ENCODE assay signal across 13 cellular contexts in the genomic region with DNA sequence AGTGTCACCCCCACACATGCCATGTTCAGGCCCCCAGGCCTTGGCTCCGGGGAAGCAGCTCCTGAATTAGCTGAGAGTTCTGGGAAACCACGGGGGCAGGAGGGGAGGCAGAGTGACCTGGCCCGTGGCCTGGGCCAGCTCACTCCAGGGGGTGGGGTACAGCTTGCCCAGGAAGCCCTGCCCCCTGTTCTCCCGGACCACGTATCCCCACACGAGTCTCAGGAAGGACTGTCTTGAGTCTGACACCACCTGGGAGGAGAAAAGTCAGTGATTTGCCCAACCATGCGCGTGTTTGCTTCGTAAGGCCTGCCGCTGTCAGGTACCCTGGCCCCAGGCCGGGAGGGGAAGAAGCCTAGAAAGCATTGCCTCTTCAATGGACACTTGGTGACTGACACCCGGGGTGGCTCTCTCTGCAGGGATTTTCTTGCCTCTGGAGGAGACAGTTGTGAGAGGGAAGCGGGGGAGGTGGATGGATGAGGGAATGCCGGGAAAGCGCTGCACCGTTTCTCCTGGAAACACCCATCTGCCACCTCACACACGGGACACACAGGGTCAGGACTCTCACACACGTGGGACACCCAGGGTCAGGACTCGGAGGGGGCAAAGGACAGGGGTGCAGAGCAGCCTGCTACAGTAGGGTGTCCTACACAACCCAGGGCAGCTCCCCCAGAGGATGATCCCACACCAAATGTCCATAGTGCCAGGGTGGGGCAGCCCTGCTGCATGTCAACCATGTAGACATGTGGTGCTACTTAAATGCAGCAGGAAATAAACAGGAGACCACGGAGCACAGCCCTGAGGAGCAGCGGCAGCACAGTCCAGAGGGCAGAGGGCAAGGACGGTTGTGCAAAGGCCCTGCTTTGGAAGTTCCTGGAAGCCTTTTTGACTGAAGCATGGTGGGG. TPM values are rescaled to one million over a fixed set of nuclear protein-coding genes. Genes with fewer than 3 reads are reported as not detected.
DNase-seq lines count a peak whose midpoint lies in the region; ATAC-seq, FAIRE-seq and TF ChIP-seq lines count a peak whose summit lies in the region.
"Had no signal": no experiment of that assay in that cellular context is flagged by ENCODE, and none has a peak within 500 bp of the region (broad histone marks: within the 10 kb centered on the region; RNA-seq: fewer than 3 reads in every experiment).

No MANE protein-coding gene starts in this region.

- CTCF ChIA-PET in K562 (lab: Yijun Ruan, JAX; ENCODE audit: low intra/inter-chr PET ratio) = no interaction called here

- no peak for TF ChIP-seq RAD21 in K562 (CRISPR knock-in tag; conservative IDR thresholded peaks at IDR 0.05 in 1 of 2, IDR thresholded peaks at IDR 0.05 in 1 of 2)

- TF ChIP-seq POLR2A in K562 (conservative IDR thresholded peaks at IDR 0.05) = no peak

- no peak for TF ChIP-seq EP300 in K562 (IDR thresholded peaks at IDR 0.05; ENCODE audit: low read length)

- H3K4me3 ChIP-seq in H7 (ENCODE audit: insufficient read depth, low read depth, low read length) (no peak overlapping the region), K562 (no peak overlapping the region), keratinocyte (ENCODE audit: control insufficient read depth in 2 of 3, extremely low read depth in 1 of 3, insufficient read depth in 2 of 3, low read depth in 1 of 3, low read length in 3 of 3) (no peak overlapping the region), skeletal muscle satellite cell (ENCODE audit: low read length) (peak overlapping the region; percentile 33)

- peaks cover 12% of the 10 kb centered on the region for H3K27me3 ChIP-seq in H7 (ENCODE audit: control insufficient read depth, insufficient read depth, low read length)
- peaks cover 18 to 54% of the 10 kb centered on the region in 2 experiments for H3K27me3 ChIP-seq in K562 (ENCODE audit: control insufficient read depth in 2 of 2, insufficient read depth in 2 of 2, low read length in 2 of 2)
- H3K27me3 ChIP-seq in keratinocyte (ENCODE audit: control insufficient read depth, extremely low read depth, insufficient read depth, low read length) = no peaks in the 10 kb centered on the region
- no peaks in the 10 kb centered on the region for H3K27me3 ChIP-seq in skeletal muscle satellite cell (ENCODE audit: control insufficient read depth, insufficient read depth, low read length)

- ATAC-seq in K562 (no peak), esophagus mucosa (no peak)
- ATAC-seq: T-cell had no signal

- intact Hi-C loops in K562 (cut with micrococcal nuclease) = no loop called here

- H2AFZ ChIP-seq in K562 (ENCODE audit: low read depth, low read length) = no peak overlapping the region
- no peak overlapping the region for H2AFZ ChIP-seq in keratinocyte (ENCODE audit: control insufficient read depth, low read length)

- H3K9me3 ChIP-seq in K562 (replicated peaks; ENCODE audit: control insufficient read depth, insufficient read depth, low read depth, low read length) (no peaks in the 10 kb centered on the region), keratinocyte (ENCODE audit: control insufficient read depth, low read depth, low read length) (no peaks in the 10 kb centered on the region), skeletal muscle satellite cell (replicated peaks; ENCODE audit: low read length) (no peaks in the 10 kb centered on the region)

- H4K20me1 ChIP-seq in K562 (replicated peaks; ENCODE audit: control insufficient read depth, insufficient read depth, low read length) (no peaks in the 10 kb centered on the region), keratinocyte (ENCODE audit: control insufficient read depth, extremely low read depth, insufficient read depth, low read length) (no peaks in the 10 kb centered on the region)

- WGBS in K562 (ENCODE audit: insufficient coverage, low coverage, missing lambda C conversion rate) = 16% methylated on average over 17 of the region's 22 CpGs

- DNase-seq in H7 (peak; percentile 62), K562 (ENCODE audit: extremely low read depth in 1 of 4, low spot score in 3 of 4) (no peak), keratinocyte (ENCODE audit: low read depth, low spot score) (no peak), NCI-H1105 treated with DMSO at 0.1 percent for 48 hours (lab: John Stamatoyannopoulos, UW) (no peak), CD1c-positive myeloid dendritic cell (ENCODE audit: extremely low spot score) (no peak), KBM-7 (no peak)
- DNase-seq: NCI-H510A; stimulated activated CD4-positive, alpha-beta T cell treated with anti-CD3 and anti-CD28 coated beads, Interleukin-15, amount 100 ng/mL, for 24 hours; T-cell had no signal

- peaks cover 0 to 4% of the 10 kb centered on the region in 2 experiments; a peak in 3 of 5 replicates for H3K4me1 ChIP-seq in K562 (replicated peaks in 1 of 2; ENCODE audit: control insufficient read depth in 2 of 2, insufficient read depth in 2 of 2, low read length in 2 of 2)
- H3K4me1 ChIP-seq in keratinocyte (ENCODE audit: control insufficient read depth, extremely low read depth, insufficient read depth, low read length) = peaks cover 27% of the 10 kb centered on the region
- peaks cover 71% of the 10 kb centered on the region for H3K4me1 ChIP-seq in skeletal muscle satellite cell (ENCODE audit: control insufficient read depth, insufficient read depth, low read length)

- H3K36me3 ChIP-seq in H7 (replicated peaks; ENCODE audit: control insufficient read depth, insufficient read depth, low read length) (no peaks in the 10 kb centered on the region), K562 (ENCODE audit: control insufficient read depth, insufficient read depth, low read length) (no peaks in the 10 kb centered on the region), keratinocyte (ENCODE audit: control insufficient read depth in 2 of 2, extremely low read depth in 1 of 2, insufficient read depth in 2 of 2, low read length in 2 of 2) (no peaks in the 10 kb centered on the region), skeletal muscle satellite cell (ENCODE audit: insufficient read depth, low read length) (no peaks in the 10 kb centered on the region)

- no peak overlapping the region for H3K4me2 ChIP-seq in K562 (ENCODE audit: insufficient read depth, low read length)
- peak overlapping the region; percentile 33 for H3K4me2 ChIP-seq in keratinocyte (ENCODE audit: control insufficient read depth, extremely low read depth, insufficient read depth, low read depth, low read length)
- H3K4me2 ChIP-seq in skeletal muscle satellite cell (ENCODE audit: low read length) = no peak overlapping the region
- H3K4me2 ChIP-seq: KMS-11 had no signal

- POLR2A ChIA-PET in K562 (lab: Yijun Ruan, JAX) = interaction anchor here (0.6 kb wide), 1 partner anchor 363 kb away, joined by 3 read pairs; no protein-coding TSS in a partner anchor

- FAIRE-seq in K562 (lab: Jason Lieb, UNC) (no peak), keratinocyte (lab: Jason Lieb, UNC) (no peak)

- H3K79me2 ChIP-seq in K562 (ENCODE audit: control insufficient read depth, insufficient read depth, low read length) (no peaks in the 10 kb centered on the region), keratinocyte (ENCODE audit: control insufficient read depth, insufficient read depth, low read length) (no peaks in the 10 kb centered on the region)

- dilution Hi-C loops in keratinocyte (cut with MboI; ENCODE audit: extremely low pct_ligation_motif_present, low sequenced_read_pairs) = no loop called here

- no TSS peak for BruUV-seq in K562 (replicated peaks; lab: Mats Ljungman, UMichigan)

- H3K27ac ChIP-seq in K562 (ENCODE audit: extremely low read depth, low read depth, low read length) (no peak overlapping the region), keratinocyte (ENCODE audit: control insufficient read depth, insufficient read depth, low read length) (peak overlapping the region; percentile 72)
- H3K27ac ChIP-seq: KMS-11 had no signal

- no peaks in the 10 kb centered on the region for H3K9me1 ChIP-seq in K562 (ENCODE audit: control insufficient read depth, insufficient read depth, low read length)
- peaks cover 4% of the 10 kb centered on the region for H3K9me1 ChIP-seq in keratinocyte (ENCODE audit: control insufficient read depth, extremely low read depth, insufficient read depth, low read length)

- no peak overlapping the region for H3K9ac ChIP-seq in K562 (ENCODE audit: insufficient read depth in 1 of 2, low read depth in 2 of 2, low read length in 2 of 2)
- H3K9ac ChIP-seq in keratinocyte (ENCODE audit: control insufficient read depth, extremely low read depth, insufficient read depth, low read length) = peak overlapping the region; percentile 4
- H3K9ac ChIP-seq in skeletal muscle satellite cell (ENCODE audit: low read depth, low read length) = peak overlapping the region; percentile 33
- H3K9ac ChIP-seq: KMS-11 had no signal

- TF ChIP-seq CTCF in K562 (IDR thresholded peaks at IDR 0.05 in 2 of 3, conservative IDR thresholded peaks at IDR 0.05 in 1 of 3; ENCODE audit: insufficient read depth in 2 of 3, low read depth in 1 of 3, low read length in 3 of 3) (no peak), keratinocyte (optimal IDR thresholded peaks at IDR 0.05 in 1 of 3, IDR thresholded peaks at IDR 0.05 in 1 of 3, conservative IDR thresholded peaks at IDR 0.05 in 1 of 3; ENCODE audit: extremely low read depth in 1 of 3, insufficient read depth in 2 of 3, low read length in 3 of 3) (no peak)

- in situ Hi-C loops in K562 (cut with MboI) (loop anchor here (25.0 kb wide), 1 partner anchor 398 kb away; no protein-coding TSS in a partner anchor), KBM-7 (cut with MboI; ENCODE audit: low pct_unique_long_range_greater_than_20kb, low sequenced_read_pairs) (no loop called here)

RNA-seq across cellular contexts. Expression of gene RAMP1, which starts 4.9 kb away (rescaled TPM):
- 0.17 and 0.78 TPM in 2 replicates for total RNA-seq in H7 (2014; rRNA removed; shearing (Covaris generic))
- not detected in 2 replicates for total RNA-seq in K562 (2011; cell fraction: chromatin; rRNA removed; ENCODE audit: low replicate concordance)
- total RNA-seq in K562 (2011; cell fraction: nucleolus; rRNA removed) = 0.79 and 2.5 TPM in 2 replicates
- total RNA-seq in K562 (2011; cell fraction: nucleoplasm; rRNA removed) = 0.51 and 0.76 TPM in 2 replicates
- 0.77 TPM in 1 of 2 replicates, not detected in the other for total RNA-seq in K562 (2014; rRNA removed)
- total RNA-seq in K562 (2014; rRNA removed; fragmentation: Illumina TruSeq; extraction: Trizol) = not detected in 2 replicates
- total RNA-seq in K562 (2015; rRNA removed; fragmentation: Illumina TruSeq; extraction: Trizol) = not detected in 2 replicates
- total RNA-seq in K562 (2021) = 0.29 TPM in 1 of 2 replicates, not detected in the other
- polyA plus RNA-seq in K562 (2011; rRNA removed) = 0.28 and 0.72 TPM in 2 replicates
- polyA plus RNA-seq in K562 (2011; cell fraction: cytosol; rRNA removed) = 0.37 and 3.7 TPM in 2 replicates
- 0.13 and 0.37 TPM in 2 replicates for polyA plus RNA-seq in K562 (2011; cell fraction: nucleus; rRNA removed)
- 0.29 and 0.36 TPM in 2 replicates for polyA plus RNA-seq in K562 (2012)
- not detected in 2 replicates for polyA plus RNA-seq in K562 (2014; fragmentation: Illumina TruSeq; extraction: Trizol)
- not detected for polyA plus RNA-seq in K562 (2014; fragmentation: Nextera tagmentation; extraction: Ambion mirVana)
- not detected in 2 replicates for polyA plus RNA-seq in K562 (2014; rRNA removed)
- polyA minus RNA-seq in K562 (2011; rRNA and poly(A)+ RNA removed) = not detected in 2 replicates
- polyA minus RNA-seq in K562 (2011; cell fraction: cytosol; rRNA and poly(A)+ RNA removed) = not detected in 2 replicates
- polyA minus RNA-seq in K562 (2011; cell fraction: nucleus; rRNA and poly(A)+ RNA removed) = not detected in 2 replicates
- 0.37 to 2.0 TPM (median 0.69 TPM) in 3 replicates for polyA plus RNA-seq in keratinocyte
- not detected for polyA plus RNA-seq in keratinocyte (2011; ENCODE audit: low read depth)
- polyA plus RNA-seq in keratinocyte (2011; cell fraction: cytosol; rRNA removed) = 0.23 and 1.3 TPM in 2 replicates
- polyA plus RNA-seq in keratinocyte (2011; cell fraction: nucleus; rRNA removed) = 0.18 and 0.45 TPM in 2 replicates
- 0.64 and 0.83 TPM in 2 replicates for polyA plus RNA-seq in keratinocyte (2012; ENCODE audit: low replicate concordance)
- polyA minus RNA-seq in keratinocyte = not detected in 3 replicates
- polyA minus RNA-seq in keratinocyte (2011; cell fraction: cytosol; rRNA and poly(A)+ RNA removed) = 3.5 TPM
- polyA minus RNA-seq in keratinocyte (2011; cell fraction: nucleus; rRNA and poly(A)+ RNA removed) = 0.78 TPM in 1 of 2 replicates, not detected in the other
- total RNA-seq in skeletal muscle satellite cell (2012; rRNA removed) = 4.8 TPM in 1 of 2 replicates, not detected in the other
- 2.2 TPM for total RNA-seq in esophagus mucosa
- total RNA-seq: lung microvascular endothelial cell had no signal

Comparison
In these comparisons a context has a peak if more than half of its experiments do, and no peak if none do; other contexts are left out.
1. H3K9ac ChIP-seq: peak in keratinocyte (single experiment) and skeletal muscle satellite cell (single experiment); none in K562 (0 of 2).